18 cellular contexts compared by ENCODE assay signal in genomic region chr3:13026534-13026933, GRCh38.
"Had no signal": no experiment of that assay in that cellular context is flagged by ENCODE, and none has a peak within 500 bp of the region (broad histone marks: within the 10 kb centered on the region; RNA-seq: fewer than 3 reads in every experiment).

No MANE protein-coding gene starts in this region.

- H3K27ac Mint-ChIP-seq: endodermal cell, progenitor cell of endocrine pancreas had no signal

- DNase-seq: cortex of kidney; effector CD8-positive, alpha-beta T cell; foreskin keratinocyte; small intestine; stimulated activated CD4-positive, alpha-beta T cell treated with anti-CD3 and anti-CD28 coated beads, Interleukin-15, amount 100 ng/mL, for 24 hours; stimulated activated CD4-positive, alpha-beta T cell treated with anti-CD3 and anti-CD28 coated beads, Interleukin-4, amount 100 ng/mL, for 1 hour; stimulated activated CD8-positive, alpha-beta memory T cell treated with anti-CD3 and anti-CD28 coated beads, Interleukin-4, amount 100 ng/mL, for 48 hours; upper lobe of left lung had no signal

- H3K4me3 Mint-ChIP-seq: endodermal cell; memory B cell; natural killer cell treated with Interleukin-12 subunit alpha and Interleukin-12 subunit beta and Interleukin-15 and Interleukin-18, amount 100 ng/mL, for 72 hours; neural crest cell; stimulated activated naive CD8-positive, alpha-beta T cell treated with anti-CD3 and anti-CD28 coated beads, Interleukin-15, Interleukin-2, amounts not matched to agents 100 ng/mL and 50 ng/mL, for 24 hours had no signal

- H3K9me3 Mint-ChIP-seq: endodermal cell; neural crest cell; stimulated activated naive CD8-positive, alpha-beta T cell treated with anti-CD3 and anti-CD28 coated beads, Interleukin-15, Interleukin-2, amounts not matched to agents 100 ng/mL and 50 ng/mL, for 24 hours had no signal

- H3K36me3 Mint-ChIP-seq: natural killer cell treated with Interleukin-12 subunit alpha and Interleukin-12 subunit beta and Interleukin-15 and Interleukin-18, amount 100 ng/mL, for 72 hours had no signal

- H3K27me3 Mint-ChIP-seq: memory B cell; natural killer cell treated with Interleukin-12 subunit alpha and Interleukin-12 subunit beta and Interleukin-15 and Interleukin-18, amount 100 ng/mL, for 72 hours; stimulated activated naive CD8-positive, alpha-beta T cell treated with anti-CD3 and anti-CD28 coated beads, Interleukin-15, Interleukin-2, amounts not matched to agents 100 ng/mL and 50 ng/mL, for 24 hours had no signal

- ATAC-seq: foreskin keratinocyte; gastroesophageal sphincter; heart left ventricle; left lobe of liver; natural killer cell treated with Interleukin-12 subunit alpha and Interleukin-12 subunit beta and Interleukin-15 and Interleukin-18, amount 100 ng/mL, for 72 hours; right lobe of liver had no signal
